Comparison of ENCODE assay signal across 24 cellular contexts in the genomic region with DNA sequence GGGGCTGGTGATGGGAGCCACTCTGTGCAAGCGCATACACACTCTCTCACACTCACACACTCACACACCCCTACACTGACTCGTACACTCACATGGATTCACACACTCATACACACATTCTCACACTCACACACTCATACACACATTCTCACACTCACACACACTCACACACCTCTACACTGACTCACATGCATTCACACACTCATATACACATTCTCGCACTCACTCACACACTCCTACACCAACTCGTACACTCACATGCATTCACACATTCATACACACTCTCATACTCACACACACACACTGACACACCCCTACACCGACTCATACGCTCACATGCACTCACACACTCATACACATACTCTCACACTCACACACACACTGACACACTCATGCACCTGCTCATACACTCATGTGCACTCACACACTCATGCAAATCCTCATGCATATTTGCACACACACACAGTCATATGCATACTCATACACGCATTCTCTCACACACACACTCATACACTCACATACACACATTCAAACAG. TPM values are rescaled to one million over a fixed set of nuclear protein-coding genes. Genes with fewer than 3 reads are reported as not detected.
A peak's percentile ranks its signal among the peaks of the same experiment; 100 is the strongest.
DNase-seq lines count a peak whose midpoint lies in the region; ATAC-seq, FAIRE-seq and TF ChIP-seq lines count a peak whose summit lies in the region.
"Had no signal": no experiment of that assay in that cellular context is flagged by ENCODE, and none has a peak within 500 bp of the region (broad histone marks: within the 10 kb centered on the region; RNA-seq: fewer than 3 reads in every experiment).

No MANE protein-coding gene starts in this region.

- DNase-seq in HTR-8/SVneo (ENCODE audit: insufficient read length, low spot score) (no peak), GM12878 (ENCODE audit: low read depth, low spot score) (no peak), H1 (ENCODE audit: low read depth in 1 of 2, low spot score in 2 of 2) (no peak), D341Med (ENCODE audit: low spot score) (no peak), psoas muscle (no peak)
- no peak for DNase-seq in stimulated activated CD4-positive, alpha-beta T cell treated with anti-CD3 and anti-CD28 coated beads, Interleukin-2, amount 100 ng/mL, for 48 hours
- DNase-seq: 8988T; ACHN; AML-193; BE2C; CD4-positive, alpha-beta T cell; CD8-positive, alpha-beta memory T cell; DMS53; DMS79 treated with DMSO at 0.1 percent for 48 hours; GF-D8; GOT3; H7; HCEC 1CT had no signal

- in situ Hi-C loops in GM12878 (cut with MboI), result no loop called here

- H3K4me1 ChIP-seq in GM12878 (ENCODE audit: control insufficient read depth, insufficient read depth, low read length), result no peaks in the 10 kb centered on the region
- H3K4me1 ChIP-seq in H1 (replicated peaks in 1 of 4; ENCODE audit: control insufficient read depth in 3 of 4, insufficient read depth in 4 of 4, low read length in 3 of 4), result peaks cover 0 to 3% (median 3%) of the 10 kb centered on the region in 4 experiments; a peak in 4 of 7 replicates
- H3K4me1 ChIP-seq in psoas muscle, result no peaks in the 10 kb centered on the region
- H3K4me1 ChIP-seq: BE2C had no signal

- no peak overlapping the region for H2BK5ac ChIP-seq in H1 (ENCODE audit: low read depth, low read length)

- peak overlapping the region; percentile 92; the same call in 1 of the 2 replicates for H2BK12ac ChIP-seq in H1 (ENCODE audit: low read depth, low read length)

- TF ChIP-seq EP300 in GM12878 (IDR thresholded peaks at IDR 0.05; ENCODE audit: borderline replicate concordance in 1 of 2, control insufficient read depth in 1 of 2, low read depth in 2 of 2, low read length in 2 of 2) (no peak), H1 (IDR thresholded peaks at IDR 0.05; ENCODE audit: borderline replicate concordance in 1 of 2, low read depth in 2 of 2, low read length in 2 of 2) (no peak)

- H3K14ac ChIP-seq in H1 (ENCODE audit: insufficient read length), result no peak overlapping the region

- H2BK15ac ChIP-seq in H1 (ENCODE audit: low read length), result peak overlapping the region; percentile 65; the same call in 1 of the 2 replicates

- POLR2A ChIA-PET in GM12878 (lab: Charles Lee) (no interaction called here), H1 (lab: Charles Lee; ENCODE audit: partially characterized antibody) (no interaction called here)

- BruUV-seq in GM12878 (replicated peaks; lab: Mats Ljungman, UMichigan), result no TSS peak

- no peaks in the 10 kb centered on the region for H3K79me2 ChIP-seq in GM12878 (ENCODE audit: control insufficient read depth, insufficient read depth, low read length)
- no peaks in the 10 kb centered on the region; a peak in 1 of 4 replicates for H3K79me2 ChIP-seq in H1 (ENCODE audit: control insufficient read depth in 1 of 2, insufficient read depth in 2 of 2, low read length in 2 of 2)

- H3K27ac ChIP-seq in GM12878 (ENCODE audit: control insufficient read depth, insufficient read depth) (no peak overlapping the region), H1 (ENCODE audit: low read depth, low read length) (no peak overlapping the region), psoas muscle (no peak overlapping the region)
- H3K27ac ChIP-seq: A549; BLaER1 treated with 17β-estradiol and CSF1 and Interleukin-3, amounts not matched to agents 10 nM and 100 nM had no signal

- TF ChIP-seq RAD21 in GM12878 (IDR thresholded peaks at IDR 0.05; ENCODE audit: insufficient read depth, low read depth, low read length) (no peak), H1 (IDR thresholded peaks at IDR 0.05 in 1 of 2, conservative IDR thresholded peaks at IDR 0.05 in 1 of 2; ENCODE audit: low read depth in 2 of 2, low read length in 2 of 2) (no peak)

- WGBS in GM12878 (ENCODE audit: insufficient coverage, insufficient replicate concordance, low lambda C conversion rate, missing lambda C conversion rate), result 54% methylated on average over 7 of the region's 7 CpGs
- 92 to 100% methylated on average over 2 to 7 of the region's 7 CpGs for WGBS in H1 (ENCODE audit: extremely low coverage in 1 of 2, insufficient coverage in 1 of 2, insufficient read length in 1 of 2, insufficient replicate concordance in 2 of 2, low coverage in 1 of 2, low lambda C conversion rate in 2 of 2, missing lambda C conversion rate in 1 of 2), 2 experiments
- WGBS in psoas muscle, 3 donors, result 91 to 95% (median 94%) methylated on average over 7 of the region's 7 CpGs

- TF ChIP-seq POLR2A in GM12878 (IDR thresholded peaks at IDR 0.05; ENCODE audit: low read depth, low read length) (no peak), H1 (IDR thresholded peaks at IDR 0.05; ENCODE audit: control extremely low read depth in 1 of 2, low read depth in 2 of 2, low read length in 2 of 2) (no peak)

- FAIRE-seq in HTR-8/SVneo (lab: Jason Lieb, UNC), result peak; percentile 71
- no peak for FAIRE-seq in GM12878 (lab: Jason Lieb, UNC)
- no peak for FAIRE-seq in H1 (lab: Jason Lieb, UNC)
- FAIRE-seq: A549, GM12892 had no signal

- RAD21 ChIA-PET in GM12878 (lab: Charles Lee; ENCODE audit: unreplicated experiment), result no interaction called here

- H3K56ac ChIP-seq in H1 (replicated peaks; ENCODE audit: insufficient read length, low read depth, low read length), result no peak overlapping the region

- H2AK5ac ChIP-seq in H1 (ENCODE audit: low read depth, low read length), result peak overlapping the region; percentile 97; the same call in 1 of the 2 replicates

- H4K91ac ChIP-seq in H1 (replicated peaks; ENCODE audit: insufficient read length, low read length), result no peak overlapping the region

- no peak overlapping the region for H2BK20ac ChIP-seq in H1 (ENCODE audit: low read length)

- H3K4ac ChIP-seq in H1 (replicated peaks; ENCODE audit: insufficient read length, low read depth, low read length), result no peak overlapping the region

- H3K79me1 ChIP-seq in H1 (ENCODE audit: low read depth, low read length), result no peaks in the 10 kb centered on the region

- no peak overlapping the region for H4K5ac ChIP-seq in H1 (ENCODE audit: insufficient read length, low read depth, low read length)

- no peak overlapping the region for H3K4me3 ChIP-seq in GM12878
- H3K4me3 ChIP-seq in H1 (ENCODE audit: extremely low read depth in 1 of 4, insufficient read depth in 2 of 4, low read depth in 3 of 4, low read length in 4 of 4), result no peak overlapping the region
- no peak overlapping the region for H3K4me3 ChIP-seq in psoas muscle
- H3K4me3 ChIP-seq: A549; BLaER1 treated with 17β-estradiol and CSF1 and Interleukin-3, amounts not matched to agents 10 nM and 100 nM had no signal

- H3K9ac ChIP-seq in GM12878 (ENCODE audit: control insufficient read depth, insufficient read depth, low read length), result no peak overlapping the region
- H3K9ac ChIP-seq in H1 (replicated peaks in 1 of 4; ENCODE audit: extremely low read depth in 1 of 4, low read depth in 3 of 4, low read length in 3 of 4), result no peak overlapping the region
- H3K9ac ChIP-seq: BLaER1 treated with 17β-estradiol and CSF1 and Interleukin-3, amounts not matched to agents 10 nM and 100 nM had no signal

- SMC1A ChIA-PET in GM12878 (lab: Charles Lee; ENCODE audit: uncharacterized antibody, unreplicated experiment), result no interaction called here

- TF ChIP-seq CTCF in GM12878 (IDR thresholded peaks at IDR 0.05 in 2 of 3, conservative IDR thresholded peaks at IDR 0.05 in 1 of 3; ENCODE audit: control insufficient read depth in 2 of 3, extremely low read depth in 1 of 3, insufficient read depth in 1 of 3, low read depth in 3 of 3, low read length in 3 of 3), result no peak
- no peak for TF ChIP-seq CTCF in H1 (IDR thresholded peaks at IDR 0.05; ENCODE audit: control extremely low read depth in 1 of 3, insufficient read depth in 1 of 3, low read depth in 1 of 3, low read length in 3 of 3)
- no peak for TF ChIP-seq CTCF in psoas muscle (IDR thresholded peaks at IDR 0.05)

- H3K9me3 ChIP-seq in GM12878 (replicated peaks; ENCODE audit: control insufficient read depth, insufficient read depth, low read length) (no peaks in the 10 kb centered on the region), H1 (ENCODE audit: insufficient read depth in 2 of 2, low read depth in 1 of 2, low read length in 1 of 2) (no peaks in the 10 kb centered on the region), psoas muscle (no peaks in the 10 kb centered on the region)
- H3K9me3 ChIP-seq: A549; BE2C; BLaER1 treated with 17β-estradiol and CSF1 and Interleukin-3, amounts not matched to agents 10 nM and 100 nM had no signal

- no peak for ATAC-seq in GM12878
- ATAC-seq in psoas muscle, result no peak
- ATAC-seq: A549 had no signal

- H3K4me2 ChIP-seq in GM12878 (ENCODE audit: control insufficient read depth, insufficient read depth), result no peak overlapping the region
- no peak overlapping the region for H3K4me2 ChIP-seq in H1 (ENCODE audit: insufficient read depth in 1 of 2, low read depth in 2 of 2, low read length in 2 of 2)
- H3K4me2 ChIP-seq: A549; BLaER1 treated with 17β-estradiol and CSF1 and Interleukin-3, amounts not matched to agents 10 nM and 100 nM had no signal

- H3K27me3 ChIP-seq in GM12878 (replicated peaks in 1 of 2; ENCODE audit: control insufficient read depth in 2 of 2, insufficient read depth in 2 of 2, low read length in 1 of 2), result no peaks in the 10 kb centered on the region; a peak in 2 of 4 replicates
- peaks cover 0 to 5% (median 1%) of the 10 kb centered on the region in 4 experiments; a peak in 3 of 7 replicates for H3K27me3 ChIP-seq in H1 (replicated peaks in 1 of 4; ENCODE audit: control insufficient read depth in 3 of 4, extremely low read depth in 1 of 4, insufficient read depth in 3 of 4, low read length in 3 of 4)
- H3K27me3 ChIP-seq in psoas muscle (ENCODE audit: insufficient read depth in 3 of 3, low read length in 2 of 3), result peaks cover 0 to 2% (median 0%) of the 10 kb centered on the region in 3 donors
- H3K27me3 ChIP-seq: BE2C; BLaER1 treated with 17β-estradiol and CSF1 and Interleukin-3, amounts not matched to agents 10 nM and 100 nM had no signal

- no peak overlapping the region for H3K23ac ChIP-seq in H1 (ENCODE audit: insufficient read length)

- H4K20me1 ChIP-seq in GM12878 (ENCODE audit: control insufficient read depth, insufficient read depth) (no peaks in the 10 kb centered on the region; the same call in 1 of the 2 replicates), H1 (replicated peaks in 1 of 2; ENCODE audit: control insufficient read depth in 1 of 2, insufficient read depth in 2 of 2, low read length in 2 of 2) (peaks cover 0 to 5% of the 10 kb centered on the region in 2 experiments)

- H3K23me2 ChIP-seq in H1 (ENCODE audit: low read depth, low read length), result peaks cover 5% of the 10 kb centered on the region; the same call in 1 of the 2 replicates

- H2AFZ ChIP-seq in GM12878 (ENCODE audit: control insufficient read depth, low read depth, low read length) (no peak overlapping the region), H1 (ENCODE audit: low read length) (no peak overlapping the region)

- no peak overlapping the region for H2BK120ac ChIP-seq in H1 (replicated peaks; ENCODE audit: low read depth, low read length)

- CTCF ChIA-PET in GM12878 (lab: Yijun Ruan, JAX), result no interaction called here
- CTCF ChIA-PET in H1 (lab: Charles Lee; ENCODE audit: partially characterized antibody), result no interaction called here

- H3K36me3 ChIP-seq in GM12878 (ENCODE audit: control insufficient read depth in 2 of 2, insufficient read depth in 2 of 2, low read length in 1 of 2) (no peaks in the 10 kb centered on the region), H1 (ENCODE audit: control insufficient read depth in 2 of 4, insufficient read depth in 4 of 4, low read length in 3 of 4) (no peaks in the 10 kb centered on the region), psoas muscle (ENCODE audit: insufficient read depth in 1 of 2, low read depth in 1 of 2) (no peaks in the 10 kb centered on the region)
- H3K36me3 ChIP-seq: BE2C; BLaER1 treated with 17β-estradiol and CSF1 and Interleukin-3, amounts not matched to agents 10 nM and 100 nM had no signal

- intact Hi-C loops in GM12878 (cut with micrococcal nuclease; ENCODE audit: unreplicated experiment), result no loop called here
- intact Hi-C loops in psoas muscle (cut with DNase I), result no loop called here

- no peak overlapping the region for H3K18ac ChIP-seq in H1 (ENCODE audit: extremely low read depth, low read length)

- no peak overlapping the region; the same call in 1 of the 2 replicates for H4K8ac ChIP-seq in H1 (ENCODE audit: extremely low read depth, insufficient read depth, low read length)

RNA-seq across cellular contexts. Expression of gene KRTAP5-11, which starts 5.1 kb away (rescaled TPM):
- not detected in 2 replicates for total RNA-seq in GM12878 (2013; cell fraction: nucleolus; rRNA removed)
- total RNA-seq in GM12878 (2014; rRNA removed) (not detected in 2 replicates), GM12878 (2014; rRNA removed; fragmentation: Illumina TruSeq; extraction: Trizol) (not detected in 2 replicates), GM12878 (2021) (not detected in 2 replicates), psoas muscle (not detected)
- polyA plus RNA-seq in GM12878 (2011; ENCODE audit: low read depth), result not detected
- polyA plus RNA-seq in GM12878 (2011; rRNA removed) (not detected in 2 replicates), GM12878 (2014; fragmentation: Illumina TruSeq; extraction: Trizol) (not detected in 2 replicates), GM12878 (2014; fragmentation: Nextera tagmentation; extraction: Ambion mirVana) (not detected), GM12878 (2014; rRNA removed) (not detected in 2 replicates), GM12878 (2016; fragmentation: Nextera tagmentation; extraction: Ambion mirVana) (not detected), H1 (2011; rRNA removed) (not detected in 2 replicates), psoas muscle (not detected)
- polyA plus RNA-seq in GM12878 (2011; cell fraction: cytosol; rRNA removed), result not detected in 2 replicates
- not detected in 2 replicates for polyA plus RNA-seq in GM12878 (2011; cell fraction: nucleus; rRNA removed)
- not detected in 2 replicates for polyA plus RNA-seq in GM12878 (2012)
- polyA minus RNA-seq in GM12878 (2011; rRNA and poly(A)+ RNA removed), result not detected in 2 replicates
- not detected in 2 replicates for polyA minus RNA-seq in GM12878 (2011; cell fraction: cytosol; rRNA and poly(A)+ RNA removed)
- not detected in 2 replicates for polyA minus RNA-seq in GM12878 (2011; cell fraction: nucleus; rRNA and poly(A)+ RNA removed)
- not detected in 2 replicates for total RNA-seq in H1 (2021; fragmentation: NEBNext Ultra II Directional; extraction: Animal tissue kit (Norgen Biotek cat#: 25700))
- polyA plus RNA-seq in H1 (2011; cell fraction: cytosol; rRNA removed), result not detected
- not detected for polyA plus RNA-seq in H1 (2011; cell fraction: nucleus; rRNA removed)
- 0.33 TPM in 1 of 4 replicates, not detected in the others for polyA plus RNA-seq in H1 (2012, experiment 1 of 2)
- polyA plus RNA-seq in H1 (2012, experiment 2 of 2), result not detected
- polyA plus RNA-seq in H1 (2013, experiment 1 of 2), result not detected
- polyA plus RNA-seq in H1 (2013, experiment 2 of 2), result not detected
- polyA minus RNA-seq in H1 (2011; rRNA and poly(A)+ RNA removed), result not detected in 2 replicates
- not detected for polyA minus RNA-seq in H1 (2011; cell fraction: cytosol; rRNA and poly(A)+ RNA removed)
- polyA minus RNA-seq in H1 (2011; cell fraction: nucleus; rRNA and poly(A)+ RNA removed), result not detected
- total RNA-seq: CD4-positive, alpha-beta T cell; CD8-positive, alpha-beta memory T cell; Daoy; G401; H7 had no signal
- polyA plus RNA-seq: A549; CD14-positive monocyte; CD8-positive, alpha-beta memory T cell had no signal

RNA-seq across cellular contexts. Expression of gene KRTAP5-10, which starts 12.2 kb away (rescaled TPM):
- total RNA-seq in GM12878 (2013; cell fraction: nucleolus; rRNA removed), result 0.48 TPM in 1 of 2 replicates, not detected in the other
- total RNA-seq in GM12878 (2014; rRNA removed) (not detected in 2 replicates), GM12878 (2014; rRNA removed; fragmentation: Illumina TruSeq; extraction: Trizol) (not detected in 2 replicates), GM12878 (2021) (not detected in 2 replicates), psoas muscle (not detected)
- polyA plus RNA-seq in GM12878 (2011; ENCODE audit: low read depth), result not detected
- polyA plus RNA-seq in GM12878 (2011; rRNA removed) (0.10 TPM in 1 of 2 replicates, not detected in the other), GM12878 (2014; fragmentation: Illumina TruSeq; extraction: Trizol) (not detected in 2 replicates), GM12878 (2014; fragmentation: Nextera tagmentation; extraction: Ambion mirVana) (under 1 TPM in 1 of 2 experiments, not detected in 1; 0.06 TPM), GM12878 (2014; rRNA removed) (0.06 TPM in 1 of 2 replicates, not detected in the other), GM12878 (2016; fragmentation: Nextera tagmentation; extraction: Ambion mirVana) (not detected), H1 (2011; rRNA removed) (0.11 and 0.12 TPM in 2 replicates), psoas muscle (not detected)
- polyA plus RNA-seq in GM12878 (2011; cell fraction: cytosol; rRNA removed), result 0.05 TPM in 1 of 2 replicates, not detected in the other
- 0.15 and 0.16 TPM in 2 replicates for polyA plus RNA-seq in GM12878 (2011; cell fraction: nucleus; rRNA removed)
- 0.13 TPM in 1 of 2 replicates, not detected in the other for polyA plus RNA-seq in GM12878 (2012)
- polyA minus RNA-seq in GM12878 (2011; rRNA and poly(A)+ RNA removed), result not detected in 2 replicates
- not detected in 2 replicates for polyA minus RNA-seq in GM12878 (2011; cell fraction: cytosol; rRNA and poly(A)+ RNA removed)
- not detected in 2 replicates for polyA minus RNA-seq in GM12878 (2011; cell fraction: nucleus; rRNA and poly(A)+ RNA removed)
- not detected in 2 replicates for total RNA-seq in H1 (2021; fragmentation: NEBNext Ultra II Directional; extraction: Animal tissue kit (Norgen Biotek cat#: 25700))
- polyA plus RNA-seq in H1 (2011; cell fraction: cytosol; rRNA removed), result 0.10 TPM
- 0.53 TPM for polyA plus RNA-seq in H1 (2011; cell fraction: nucleus; rRNA removed)
- polyA plus RNA-seq in H1 (2012, experiment 1 of 2), result not detected in 4 replicates
- not detected for polyA plus RNA-seq in H1 (2012, experiment 2 of 2)
- 0.04 TPM for polyA plus RNA-seq in H1 (2013, experiment 1 of 2)
- not detected for polyA plus RNA-seq in H1 (2013, experiment 2 of 2)
- 0.24 TPM in 1 of 2 replicates, not detected in the other for polyA minus RNA-seq in H1 (2011; rRNA and poly(A)+ RNA removed)
- not detected for polyA minus RNA-seq in H1 (2011; cell fraction: cytosol; rRNA and poly(A)+ RNA removed)
- polyA minus RNA-seq in H1 (2011; cell fraction: nucleus; rRNA and poly(A)+ RNA removed), result not detected
- total RNA-seq: CD4-positive, alpha-beta T cell; CD8-positive, alpha-beta memory T cell; Daoy; G401 had no signal
- polyA plus RNA-seq: A549; CD14-positive monocyte; CD8-positive, alpha-beta memory T cell had no signal

RNA-seq across cellular contexts. Expression of gene KRTAP5-9, which starts 29.3 kb away (rescaled TPM):
- total RNA-seq in GM12878 (2013; cell fraction: nucleolus; rRNA removed), result 0.50 TPM in 1 of 2 replicates, not detected in the other
- total RNA-seq in GM12878 (2014; rRNA removed) (not detected in 2 replicates), GM12878 (2014; rRNA removed; fragmentation: Illumina TruSeq; extraction: Trizol) (0.18 TPM in 1 of 2 replicates, not detected in the other), GM12878 (2021) (not detected in 2 replicates), psoas muscle (not detected)
- 0.62 TPM for polyA plus RNA-seq in GM12878 (2011; ENCODE audit: low read depth)
- polyA plus RNA-seq in GM12878 (2011; rRNA removed) (0.13 and 0.20 TPM in 2 replicates), GM12878 (2014; fragmentation: Illumina TruSeq; extraction: Trizol) (0.06 TPM in 1 of 2 replicates, not detected in the other), GM12878 (2014; fragmentation: Nextera tagmentation; extraction: Ambion mirVana) (under 1 TPM in 1 of 2 experiments, not detected in 1; 0.07 TPM), GM12878 (2014; rRNA removed) (0.06 and 0.38 TPM in 2 replicates), GM12878 (2016; fragmentation: Nextera tagmentation; extraction: Ambion mirVana) (under 1 TPM in 1 of 2 experiments, not detected in 1; 0.24 TPM), H1 (2011; rRNA removed) (0.11 TPM in 1 of 2 replicates, not detected in the other), psoas muscle (under 1 TPM in 2 of 3 donors, not detected in 1; 0.05 to 0.09 TPM)
- 0.25 and 0.40 TPM in 2 replicates for polyA plus RNA-seq in GM12878 (2011; cell fraction: cytosol; rRNA removed)
- 2.3 and 2.7 TPM in 2 replicates for polyA plus RNA-seq in GM12878 (2011; cell fraction: nucleus; rRNA removed)
- 0.42 and 0.49 TPM in 2 replicates for polyA plus RNA-seq in GM12878 (2012)
- 0.41 TPM in 1 of 2 replicates, not detected in the other for polyA minus RNA-seq in GM12878 (2011; rRNA and poly(A)+ RNA removed)
- not detected in 2 replicates for polyA minus RNA-seq in GM12878 (2011; cell fraction: cytosol; rRNA and poly(A)+ RNA removed)
- polyA minus RNA-seq in GM12878 (2011; cell fraction: nucleus; rRNA and poly(A)+ RNA removed), result 0.38 TPM in 1 of 2 replicates, not detected in the other
- not detected in 2 replicates for total RNA-seq in H1 (2021; fragmentation: NEBNext Ultra II Directional; extraction: Animal tissue kit (Norgen Biotek cat#: 25700))
- not detected for polyA plus RNA-seq in H1 (2011; cell fraction: cytosol; rRNA removed)
- polyA plus RNA-seq in H1 (2011; cell fraction: nucleus; rRNA removed), result 0.36 TPM
- polyA plus RNA-seq in H1 (2012, experiment 1 of 2), result not detected in 4 replicates
- polyA plus RNA-seq in H1 (2012, experiment 2 of 2), result not detected
- polyA plus RNA-seq in H1 (2013, experiment 1 of 2), result not detected
- not detected for polyA plus RNA-seq in H1 (2013, experiment 2 of 2)
- polyA minus RNA-seq in H1 (2011; rRNA and poly(A)+ RNA removed), result not detected in 2 replicates
- polyA minus RNA-seq in H1 (2011; cell fraction: cytosol; rRNA and poly(A)+ RNA removed), result not detected
- polyA minus RNA-seq in H1 (2011; cell fraction: nucleus; rRNA and poly(A)+ RNA removed), result not detected
- total RNA-seq: CD8-positive, alpha-beta memory T cell; Daoy; G401; H7 had no signal
- polyA plus RNA-seq: A549; CD14-positive monocyte; CD8-positive, alpha-beta memory T cell had no signal

RNA-seq across cellular contexts. Expression of gene KRTAP5-8, which starts 39.7 kb away (rescaled TPM):
- 0.73 and 1.3 TPM in 2 replicates for total RNA-seq in GM12878 (2013; cell fraction: nucleolus; rRNA removed)
- total RNA-seq in GM12878 (2014; rRNA removed) (0.22 TPM in 1 of 2 replicates, not detected in the other), GM12878 (2014; rRNA removed; fragmentation: Illumina TruSeq; extraction: Trizol) (not detected in 2 replicates), GM12878 (2021) (0.36 TPM in 1 of 2 replicates, not detected in the other), psoas muscle (not detected)
- polyA plus RNA-seq in GM12878 (2011; ENCODE audit: low read depth), result not detected
- polyA plus RNA-seq in GM12878 (2011; rRNA removed) (0.10 and 0.15 TPM in 2 replicates), GM12878 (2014; fragmentation: Illumina TruSeq; extraction: Trizol) (0.12 and 0.38 TPM in 2 replicates), GM12878 (2014; fragmentation: Nextera tagmentation; extraction: Ambion mirVana) (under 1 TPM in 1 of 2 experiments, not detected in 1; 0.07 TPM), GM12878 (2014; rRNA removed) (not detected in 2 replicates), GM12878 (2016; fragmentation: Nextera tagmentation; extraction: Ambion mirVana) (not detected), H1 (2011; rRNA removed) (0.06 TPM in 1 of 2 replicates, not detected in the other), psoas muscle (not detected)
- 0.09 TPM in 1 of 2 replicates, not detected in the other for polyA plus RNA-seq in GM12878 (2011; cell fraction: cytosol; rRNA removed)
- polyA plus RNA-seq in GM12878 (2011; cell fraction: nucleus; rRNA removed), result 0.34 and 0.64 TPM in 2 replicates
- 0.28 and 0.39 TPM in 2 replicates for polyA plus RNA-seq in GM12878 (2012)
- 0.41 TPM in 1 of 2 replicates, not detected in the other for polyA minus RNA-seq in GM12878 (2011; rRNA and poly(A)+ RNA removed)
- polyA minus RNA-seq in GM12878 (2011; cell fraction: cytosol; rRNA and poly(A)+ RNA removed), result not detected in 2 replicates
- 0.38 TPM in 1 of 2 replicates, not detected in the other for polyA minus RNA-seq in GM12878 (2011; cell fraction: nucleus; rRNA and poly(A)+ RNA removed)
- total RNA-seq in H1 (2021; fragmentation: NEBNext Ultra II Directional; extraction: Animal tissue kit (Norgen Biotek cat#: 25700)), result not detected in 2 replicates
- not detected for polyA plus RNA-seq in H1 (2011; cell fraction: cytosol; rRNA removed)
- 0.13 TPM for polyA plus RNA-seq in H1 (2011; cell fraction: nucleus; rRNA removed)
- polyA plus RNA-seq in H1 (2012, experiment 1 of 2), result not detected in 4 replicates
- not detected for polyA plus RNA-seq in H1 (2012, experiment 2 of 2)
- not detected for polyA plus RNA-seq in H1 (2013, experiment 1 of 2)
- polyA plus RNA-seq in H1 (2013, experiment 2 of 2), result not detected
- 0.29 TPM in 1 of 2 replicates, not detected in the other for polyA minus RNA-seq in H1 (2011; rRNA and poly(A)+ RNA removed)
- polyA minus RNA-seq in H1 (2011; cell fraction: cytosol; rRNA and poly(A)+ RNA removed), result not detected
- polyA minus RNA-seq in H1 (2011; cell fraction: nucleus; rRNA and poly(A)+ RNA removed), result not detected
- total RNA-seq: CD4-positive, alpha-beta T cell; CD8-positive, alpha-beta memory T cell; Daoy; G401; H7 had no signal
- polyA plus RNA-seq: A549; CD14-positive monocyte; CD8-positive, alpha-beta memory T cell had no signal

RNA-seq across cellular contexts. Expression of gene KRTAP5-7, which starts 50.5 kb away (rescaled TPM):
- 0.46 and 0.59 TPM in 2 replicates for total RNA-seq in GM12878 (2013; cell fraction: nucleolus; rRNA removed)
- total RNA-seq in GM12878 (2014; rRNA removed), result 0.05 TPM in 1 of 2 replicates, not detected in the other
- total RNA-seq in GM12878 (2014; rRNA removed; fragmentation: Illumina TruSeq; extraction: Trizol), result not detected in 2 replicates
- not detected in 2 replicates for total RNA-seq in GM12878 (2021)
- polyA plus RNA-seq in GM12878 (2011; ENCODE audit: low read depth), result not detected
- 0.07 and 0.10 TPM in 2 replicates for polyA plus RNA-seq in GM12878 (2011; rRNA removed)
- not detected in 2 replicates for polyA plus RNA-seq in GM12878 (2011; cell fraction: cytosol; rRNA removed)
- 0.48 and 0.76 TPM in 2 replicates for polyA plus RNA-seq in GM12878 (2011; cell fraction: nucleus; rRNA removed)
- 0.07 TPM in 1 of 2 replicates, not detected in the other for polyA plus RNA-seq in GM12878 (2012)
- polyA plus RNA-seq in GM12878 (2014; fragmentation: Illumina TruSeq; extraction: Trizol), result 0.15 and 0.17 TPM in 2 replicates
- under 1 TPM in 1 of 2 experiments, not detected in 1; 0.23 TPM for polyA plus RNA-seq in GM12878 (2014; fragmentation: Nextera tagmentation; extraction: Ambion mirVana)
- 0.23 TPM in 1 of 2 replicates, not detected in the other for polyA plus RNA-seq in GM12878 (2014; rRNA removed)
- polyA plus RNA-seq in GM12878 (2016; fragmentation: Nextera tagmentation; extraction: Ambion mirVana), result not detected
- 0.37 and 0.46 TPM in 2 replicates for polyA minus RNA-seq in GM12878 (2011; rRNA and poly(A)+ RNA removed)
- polyA minus RNA-seq in GM12878 (2011; cell fraction: cytosol; rRNA and poly(A)+ RNA removed), result not detected in 2 replicates
- polyA minus RNA-seq in GM12878 (2011; cell fraction: nucleus; rRNA and poly(A)+ RNA removed), result 0.86 TPM in 1 of 2 replicates, not detected in the other
- total RNA-seq in H1 (2021; fragmentation: NEBNext Ultra II Directional; extraction: Animal tissue kit (Norgen Biotek cat#: 25700)), result not detected in 2 replicates
- not detected in 2 replicates for polyA plus RNA-seq in H1 (2011; rRNA removed)
- not detected for polyA plus RNA-seq in H1 (2011; cell fraction: cytosol; rRNA removed)
- 0.16 TPM for polyA plus RNA-seq in H1 (2011; cell fraction: nucleus; rRNA removed)
- polyA plus RNA-seq in H1 (2012, experiment 1 of 2), result not detected in 4 replicates
- polyA plus RNA-seq in H1 (2012, experiment 2 of 2), result not detected
- polyA plus RNA-seq in H1 (2013, experiment 1 of 2), result not detected
- not detected for polyA plus RNA-seq in H1 (2013, experiment 2 of 2)
- polyA minus RNA-seq in H1 (2011; rRNA and poly(A)+ RNA removed), result 0.13 TPM in 1 of 2 replicates, not detected in the other
- polyA minus RNA-seq in H1 (2011; cell fraction: cytosol; rRNA and poly(A)+ RNA removed), result not detected
- polyA minus RNA-seq in H1 (2011; cell fraction: nucleus; rRNA and poly(A)+ RNA removed), result not detected
- total RNA-seq in psoas muscle, result not detected
- polyA plus RNA-seq in psoas muscle, result under 1 TPM in 1 of 3 donors, not detected in 2; 0.01 TPM
- total RNA-seq: CD4-positive, alpha-beta T cell; CD8-positive, alpha-beta memory T cell; Daoy; G401; H7 had no signal
- polyA plus RNA-seq: A549; CD14-positive monocyte; CD8-positive, alpha-beta memory T cell had no signal
